1 cellular context compared by ENCODE assay signal in genomic region chr13:78978381-78978998, GRCh38.
TF ChIP-seq lines count a peak whose summit lies in the region.

No MANE protein-coding gene starts in this region.

TF ChIP-seq in GM23338, 12 proteins besides CTCF, POLR2A, EP300 and RAD21 (continued from another document):
- no peak for TF ChIP-seq ZNF462 (CRISPR knock-in tag; IDR thresholded peaks at IDR 0.05)
- no peak for TF ChIP-seq NANOG (IDR thresholded peaks at IDR 0.05; ENCODE audit: borderline replicate concordance)
- no peak for TF ChIP-seq ZNF331 (CRISPR knock-in tag; IDR thresholded peaks at IDR 0.05; ENCODE audit: low read depth)
- TF ChIP-seq CREB1 (CRISPR knock-in tag; IDR thresholded peaks at IDR 0.05; ENCODE audit: low read depth) = no peak
- no peak for TF ChIP-seq STAT1 (IDR thresholded peaks at IDR 0.05; ENCODE audit: unreplicated experiment)
